Comparison of ENCODE assay signal across 8 cellular contexts in the genomic region with DNA sequence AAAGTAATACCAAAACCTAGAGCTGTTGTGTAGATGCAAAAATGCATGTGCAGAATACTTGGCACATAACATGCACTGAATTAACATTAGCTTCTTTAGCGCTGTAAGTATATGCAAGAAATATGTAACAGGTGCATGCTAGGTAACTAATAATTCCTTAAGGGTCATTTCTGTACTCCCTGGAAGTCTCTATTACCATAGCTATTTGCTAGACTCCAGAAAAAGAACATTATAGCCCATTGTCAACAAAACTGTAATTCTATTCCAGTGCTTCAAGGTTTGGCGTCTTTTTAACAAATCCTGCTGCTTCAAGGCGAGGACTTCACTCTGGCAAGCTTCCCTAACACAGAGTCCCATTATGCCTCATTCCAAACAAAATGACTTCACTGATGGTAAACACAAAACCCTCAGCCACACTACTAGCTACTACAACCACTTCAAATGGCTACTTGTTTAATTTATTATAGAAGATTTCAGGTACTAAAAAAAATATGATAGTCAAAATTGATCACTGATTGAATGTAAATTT. TPM values are rescaled to one million over a fixed set of nuclear protein-coding genes. Genes with fewer than 3 reads are reported as not detected.
DNase-seq lines count a peak whose midpoint lies in the region; ATAC-seq lines count a peak whose summit lies in the region.

No MANE protein-coding gene starts in this region.

- peak overlapping the region; percentile 82 for H3K4me3 Mint-ChIP-seq in activated CD4-positive, alpha-beta memory T cell treated with anti-CD3 and anti-CD28 coated beads for 36 hours

- CTCF ChIA-PET in activated CD4-positive, alpha-beta memory T cell treated with anti-CD3 and anti-CD28 coated beads for 36 hours (lab: Charles Lee) = interaction anchor here (1.0 to 2.0 kb wide), 3 partner anchors 12 to 68 kb away, joined by 3 to 14 read pairs (median 9); no protein-coding TSS in a partner anchor

- H3K36me3 Mint-ChIP-seq in activated CD4-positive, alpha-beta memory T cell treated with anti-CD3 and anti-CD28 coated beads for 36 hours = peaks cover 8% of the 10 kb centered on the region

- H3K4me1 Mint-ChIP-seq in activated CD4-positive, alpha-beta memory T cell treated with anti-CD3 and anti-CD28 coated beads for 36 hours (ENCODE audit: low read depth) = peaks cover 59% of the 10 kb centered on the region

- ATAC-seq in left ventricle myocardium superior (peak; percentile 43), HG03442 (IDR thresholded peaks at IDR 0.05; ENCODE audit: unreplicated experiment) (no peak), HG03196 (IDR thresholded peaks at IDR 0.05; ENCODE audit: unreplicated experiment) (no peak)

- peak overlapping the region; percentile 72 for H3K27ac ChIP-seq in substantia nigra (ENCODE audit: low read depth, low read length, poor library complexity, severe bottlenecking)

- intact Hi-C loops in activated CD4-positive, alpha-beta memory T cell treated with anti-CD3 and anti-CD28 coated beads for 36 hours (cut with micrococcal nuclease) = loop anchor here (2.0 kb wide), 1 partner anchor 14 kb away; no protein-coding TSS in a partner anchor
- intact Hi-C loops in left ventricle myocardium superior (cut with micrococcal nuclease) = no loop called here

- no peaks in the 10 kb centered on the region for H3K27me3 Mint-ChIP-seq in activated CD4-positive, alpha-beta memory T cell treated with anti-CD3 and anti-CD28 coated beads for 36 hours

- POLR2A ChIA-PET in activated CD4-positive, alpha-beta memory T cell treated with anti-CD3 and anti-CD28 coated beads for 36 hours (lab: Charles Lee) = interaction anchor here (0.7 to 3.1 kb wide), 6 partner anchors 11 to 33 kb away, joined by 3 to 21 read pairs (median 4); partner anchors contain the start of gene ELF1

- peak overlapping the region; percentile 92 for H3K27ac Mint-ChIP-seq in activated CD4-positive, alpha-beta memory T cell treated with anti-CD3 and anti-CD28 coated beads for 36 hours

- peak; percentile 13 for DNase-seq in NCI-H2171 treated with DMSO at 0.1 percent for 48 hours (lab: John Stamatoyannopoulos, UW)
- DNase-seq in NCI-H2171 (lab: John Stamatoyannopoulos, UW) = no peak
- DNase-seq in activated CD4-positive, alpha-beta memory T cell treated with anti-CD3 and anti-CD28 coated beads for 36 hours = no peak
- no peak for DNase-seq in left ventricle myocardium superior
- no peak for DNase-seq in substantia nigra (lab: John Stamatoyannopoulos, UW)
- no peak for DNase-seq in hepatic stellate cell (ENCODE audit: low spot score)

- H3K9me3 Mint-ChIP-seq in activated CD4-positive, alpha-beta memory T cell treated with anti-CD3 and anti-CD28 coated beads for 36 hours = no peaks in the 10 kb centered on the region

RNA-seq across cellular contexts. Expression of gene ELF1, which starts 32.7 kb away (rescaled TPM):
- 10 to 100 TPM; 70.8 to 71.2 TPM for total RNA-seq in activated CD4-positive, alpha-beta memory T cell treated with anti-CD3 and anti-CD28 coated beads for 36 hours
- 33.3 TPM for total RNA-seq in left ventricle myocardium superior
